In genomic region chr14:103871596-103872480, GRCh38 we compare ENCODE assay signal across 8 cellular contexts. TPM values are rescaled to one million over a fixed set of nuclear protein-coding genes. Genes with fewer than 3 reads are reported as not detected.
DNase-seq lines count a peak whose midpoint lies in the region; ATAC-seq and TF ChIP-seq lines count a peak whose summit lies in the region.

No MANE protein-coding gene starts in this region.

- H3K36me3 Mint-ChIP-seq in activated naive CD4-positive, alpha-beta T cell treated with anti-CD3 and anti-CD28 coated beads, Interleukin-2, amount 50 U/mL, for 24 hours: no peaks in the 10 kb centered on the region
- H3K36me3 Mint-ChIP-seq in immature natural killer cell: no peaks in the 10 kb centered on the region

- H3K36me3 ChIP-seq in BJ (ENCODE audit: control insufficient read depth, insufficient read depth, low read length): no peaks in the 10 kb centered on the region

- DNase-seq in BJ (ENCODE audit: low read depth) (no peak), RPMI8226 (peak; percentile 75), immature natural killer cell (peak; percentile 37 to 50 (median 46)), amniotic stem cell (lab: John Stamatoyannopoulos, UW) (no peak), NCI-H345 treated with DMSO at 0.1 percent for 48 hours (lab: John Stamatoyannopoulos, UW; ENCODE audit: unreplicated experiment) (no peak)
- peak; percentile 66 to 68 for DNase-seq in stimulated activated CD4-positive, alpha-beta T cell treated with anti-CD3 and anti-CD28 coated beads, Interleukin-4, amount 100 ng/mL, for 48 hours (ENCODE audit: low read depth in 2 of 2)

- no peaks in the 10 kb centered on the region for H3K9me3 Mint-ChIP-seq in activated naive CD4-positive, alpha-beta T cell treated with anti-CD3 and anti-CD28 coated beads, Interleukin-2, amount 50 U/mL, for 24 hours
- H3K9me3 Mint-ChIP-seq in immature natural killer cell: no peaks in the 10 kb centered on the region

- CTCF ChIA-PET in BJ (lab: Yijun Ruan, JAX): no interaction called here

- peak overlapping the region; percentile 5; the same call in 1 of the 2 replicates for H3K4me3 ChIP-seq in BJ (ENCODE audit: low read depth, low read length)

- H3K4me3 Mint-ChIP-seq in activated naive CD4-positive, alpha-beta T cell treated with anti-CD3 and anti-CD28 coated beads, Interleukin-2, amount 50 U/mL, for 24 hours: peak overlapping the region; percentile 84
- peak overlapping the region; percentile 69 to 83 (median 74) for H3K4me3 Mint-ChIP-seq in immature natural killer cell

- H3K27me3 ChIP-seq in BJ (ENCODE audit: control insufficient read depth, insufficient read depth, low read length): no peaks in the 10 kb centered on the region

- ATAC-seq in GM21737 (IDR thresholded peaks at IDR 0.05; ENCODE audit: unreplicated experiment): peak; percentile 67

- H3K27ac Mint-ChIP-seq in activated naive CD4-positive, alpha-beta T cell treated with anti-CD3 and anti-CD28 coated beads, Interleukin-2, amount 50 U/mL, for 24 hours: peak overlapping the region; percentile 41
- peak overlapping the region in 2 of 6 donors; percentile 42 to 55 for H3K27ac Mint-ChIP-seq in immature natural killer cell

- no peaks in the 10 kb centered on the region for H3K27me3 Mint-ChIP-seq in activated naive CD4-positive, alpha-beta T cell treated with anti-CD3 and anti-CD28 coated beads, Interleukin-2, amount 50 U/mL, for 24 hours
- peaks cover 0 to 3% (median 0%) of the 10 kb centered on the region in 3 donors for H3K27me3 Mint-ChIP-seq in immature natural killer cell (ENCODE audit: low read depth in 3 of 3)

- POLR2A ChIA-PET in BJ (lab: Charles Lee): no interaction called here

- peaks cover 20% of the 10 kb centered on the region for H3K4me1 Mint-ChIP-seq in activated naive CD4-positive, alpha-beta T cell treated with anti-CD3 and anti-CD28 coated beads, Interleukin-2, amount 50 U/mL, for 24 hours
- H3K4me1 Mint-ChIP-seq in immature natural killer cell: peaks cover 6 to 8% of the 10 kb centered on the region in 2 donors

- no peak for TF ChIP-seq CTCF in BJ (IDR thresholded peaks at IDR 0.05; ENCODE audit: insufficient read depth, low read depth, low read length)

RNA-seq across cellular contexts. Expression of gene PPP1R13B, which starts 24.5 kb away (rescaled TPM):
- polyA plus RNA-seq in BJ (2011; rRNA removed) (2.0 and 3.3 TPM in 2 replicates), immature natural killer cell (1 to 10 TPM in 2 of 3 donors, under 1 TPM in 1; 0.85 to 6.7 (median 4.1) TPM)
- 3.8 and 4.2 TPM in 2 replicates for polyA minus RNA-seq in BJ (2011; rRNA and poly(A)+ RNA removed)

RNA-seq across cellular contexts. Expression of gene TDRD9, which starts 56.4 kb away (rescaled TPM):
- 1.3 and 2.2 TPM in 2 replicates for polyA plus RNA-seq in BJ (2011; rRNA removed)
- 3.0 and 3.6 TPM in 2 replicates for polyA minus RNA-seq in BJ (2011; rRNA and poly(A)+ RNA removed)
- polyA plus RNA-seq in immature natural killer cell: 1 to 10 TPM; 1.2 to 2.8 (median 1.2) TPM

Comparison
In these comparisons a context has a peak if more than half of its experiments do, and no peak if none do; other contexts are left out.
1. DNase-seq: peak in RPMI8226 (single experiment), immature natural killer cell (3 of 3) and stimulated activated CD4-positive, alpha-beta T cell treated with anti-CD3 and anti-CD28 coated beads, Interleukin-4, amount 100 ng/mL, for 48 hours (2 of 2); none in BJ (single experiment), amniotic stem cell (single experiment) and NCI-H345 treated with DMSO at 0.1 percent for 48 hours (single experiment).